8 cellular contexts compared by ENCODE assay signal in genomic region chr3:160801386-160802118, GRCh38. TPM values are rescaled to one million over a fixed set of nuclear protein-coding genes. Genes with fewer than 3 reads are reported as not detected.
DNase-seq lines count a peak whose midpoint lies in the region; ATAC-seq, FAIRE-seq and TF ChIP-seq lines count a peak whose summit lies in the region.

No MANE protein-coding gene starts in this region.

- in situ Hi-C loops in K562 (cut with MboI): no loop called here

- H3K4me3 ChIP-seq in K562: no peak overlapping the region
- no peak overlapping the region for H3K4me3 ChIP-seq in mucosa of descending colon
- no peak overlapping the region for H3K4me3 ChIP-seq in urinary bladder (ENCODE audit: low read depth, low read length)

- H3K9me1 ChIP-seq in K562 (ENCODE audit: control insufficient read depth, insufficient read depth, low read length): no peaks in the 10 kb centered on the region

- POLR2A ChIA-PET in K562 (lab: Yijun Ruan, JAX): interaction anchor here (0.9 kb wide), 1 partner anchor 14 kb away, joined by 3 read pairs; no protein-coding TSS in a partner anchor

- no peaks in the 10 kb centered on the region for H3K27me3 ChIP-seq in K562 (ENCODE audit: control insufficient read depth in 2 of 2, insufficient read depth in 2 of 2, low read length in 2 of 2)

- no peak for TF ChIP-seq RAD21 in K562 (CRISPR knock-in tag; conservative IDR thresholded peaks at IDR 0.05 in 1 of 2, IDR thresholded peaks at IDR 0.05 in 1 of 2)

- WGBS in K562 (ENCODE audit: insufficient coverage, low coverage, missing lambda C conversion rate): 0% methylated on average over 8 of the region's 8 CpGs
- WGBS in urinary bladder: 17% methylated on average over 8 of the region's 8 CpGs

- BruUV-seq in K562 (replicated peaks; lab: Mats Ljungman, UMichigan): no TSS peak

- no peak for TF ChIP-seq EP300 in K562 (IDR thresholded peaks at IDR 0.05; ENCODE audit: low read length)

- 0 out of 2 replicates have a peak, but pooled peaks cover 2% of the 10 kb centered on the region for H4K20me1 ChIP-seq in K562 (replicated peaks; ENCODE audit: control insufficient read depth, insufficient read depth, low read length)

- H3K9me3 ChIP-seq in K562 (replicated peaks; ENCODE audit: control insufficient read depth, insufficient read depth, low read depth, low read length) (no peaks in the 10 kb centered on the region; the same call in 1 of the 2 replicates), mucosa of descending colon (no peaks in the 10 kb centered on the region)

- CTCF ChIA-PET in K562 (lab: Yijun Ruan, JAX; ENCODE audit: low intra/inter-chr PET ratio): no interaction called here

- H3K9ac ChIP-seq in K562 (ENCODE audit: insufficient read depth in 1 of 2, low read depth in 2 of 2, low read length in 2 of 2): no peak overlapping the region

- no peak for FAIRE-seq in K562 (lab: Jason Lieb, UNC)

- no peak overlapping the region for H2AFZ ChIP-seq in K562 (ENCODE audit: low read depth, low read length)

- H3K27ac ChIP-seq in K562 (ENCODE audit: extremely low read depth, low read depth, low read length) (no peak overlapping the region), urinary bladder (ENCODE audit: low read depth) (peak overlapping the region; percentile 25)

- ATAC-seq in GM21576 (IDR thresholded peaks at IDR 0.05; ENCODE audit: unreplicated experiment) (peak; percentile 78), K562 (no peak), mucosa of descending colon (peak; percentile 90)

- no peak overlapping the region for H3K4me2 ChIP-seq in K562 (ENCODE audit: insufficient read depth, low read length)

- DNase-seq in GM03348 (ENCODE audit: low spot score) (peak; percentile 16), LHCN-M2 (ENCODE audit: low read depth) (peak; percentile 31), K562 (ENCODE audit: extremely low read depth in 1 of 4, low spot score in 3 of 4) (no peak), mucosa of descending colon (peak in 1 of 3 donors; percentile 71), DMS53 treated with DMSO at 0.1 percent for 48 hours (lab: John Stamatoyannopoulos, UW; ENCODE audit: unreplicated experiment) (no peak)
- no peak for DNase-seq in activated effector memory CD4-positive, alpha-beta T cell treated with Interleukin-2 at 50 U/mL for 16 hours

- intact Hi-C loops in K562 (cut with micrococcal nuclease) (no loop called here), mucosa of descending colon (cut with DNase I, micrococcal nuclease) (no loop called here)

- H3K79me2 ChIP-seq in K562 (ENCODE audit: control insufficient read depth, insufficient read depth, low read length): no peaks in the 10 kb centered on the region

- H3K36me3 ChIP-seq in K562 (ENCODE audit: control insufficient read depth, insufficient read depth, low read length): no peaks in the 10 kb centered on the region
- H3K36me3 ChIP-seq in mucosa of descending colon (ENCODE audit: low read depth): no peaks in the 10 kb centered on the region
- H3K36me3 ChIP-seq in urinary bladder (ENCODE audit: insufficient read depth): no peaks in the 10 kb centered on the region

- TF ChIP-seq CTCF in K562 (IDR thresholded peaks at IDR 0.05 in 2 of 3, conservative IDR thresholded peaks at IDR 0.05 in 1 of 3; ENCODE audit: insufficient read depth in 2 of 3, low read depth in 1 of 3, low read length in 3 of 3): no peak
- TF ChIP-seq CTCF in mucosa of descending colon (IDR thresholded peaks at IDR 0.05): no peak

- H3K4me1 ChIP-seq in K562 (replicated peaks in 1 of 2; ENCODE audit: control insufficient read depth in 2 of 2, insufficient read depth in 2 of 2, low read length in 2 of 2) (no peaks in the 10 kb centered on the region), mucosa of descending colon (ENCODE audit: low read depth) (no peaks in the 10 kb centered on the region), urinary bladder (ENCODE audit: insufficient read depth) (no peaks in the 10 kb centered on the region)

- TF ChIP-seq POLR2A in K562 (conservative IDR thresholded peaks at IDR 0.05): no peak

TF ChIP-seq in K562, 482 proteins besides CTCF, POLR2A, EP300 and RAD21:
- peak; percentile 27; the same call in 1 of the 2 replicates for TF ChIP-seq ZNF316 (IDR thresholded peaks at IDR 0.05)
- TF ChIP-seq, protein P1, sequence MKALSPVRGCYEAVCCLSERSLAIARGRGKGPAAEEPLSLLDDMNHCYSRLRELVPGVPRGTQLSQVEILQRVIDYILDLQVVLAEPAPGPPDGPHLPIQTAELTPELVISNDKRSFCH (CRISPR knock-in tag; IDR thresholded peaks at IDR 0.05): no peak
- TF ChIP-seq, protein P1 (tag; IDR thresholded peaks at IDR 0.05): no peak

RNA-seq across cellular contexts. Expression of gene PPM1L, which starts 45.5 kb away (rescaled TPM):
- total RNA-seq in LHCN-M2 (2014; rRNA removed): 0.19 and 0.52 TPM in 2 replicates
- polyA plus RNA-seq in LHCN-M2 (2012): 0.07 TPM
- 0.44 and 1.1 TPM in 2 replicates for total RNA-seq in K562 (2011; cell fraction: chromatin; rRNA removed; ENCODE audit: low replicate concordance)
- total RNA-seq in K562 (2011; cell fraction: nucleolus; rRNA removed): 0.53 and 0.83 TPM in 2 replicates
- 0.88 and 1.1 TPM in 2 replicates for total RNA-seq in K562 (2011; cell fraction: nucleoplasm; rRNA removed)
- total RNA-seq in K562 (2014; rRNA removed): 0.41 TPM in 2 replicates
- 0.19 and 0.22 TPM in 2 replicates for total RNA-seq in K562 (2014; rRNA removed; fragmentation: Illumina TruSeq; extraction: Trizol)
- 0.11 and 0.14 TPM in 2 replicates for total RNA-seq in K562 (2015; rRNA removed; fragmentation: Illumina TruSeq; extraction: Trizol)
- total RNA-seq in K562 (2021): 0.31 and 0.38 TPM in 2 replicates
- 0.09 and 0.14 TPM in 2 replicates for polyA plus RNA-seq in K562 (2011; rRNA removed)
- polyA plus RNA-seq in K562 (2011; cell fraction: cytosol; rRNA removed): 0.01 and 0.16 TPM in 2 replicates
- polyA plus RNA-seq in K562 (2011; cell fraction: nucleus; rRNA removed): 0.17 and 0.28 TPM in 2 replicates
- polyA plus RNA-seq in K562 (2012): 0.10 and 0.11 TPM in 2 replicates
- polyA plus RNA-seq in K562 (2014; fragmentation: Illumina TruSeq; extraction: Trizol): 0.08 and 0.12 TPM in 2 replicates
- under 1 TPM; 0.01 TPM for polyA plus RNA-seq in K562 (2014; fragmentation: Nextera tagmentation; extraction: Ambion mirVana)
- polyA plus RNA-seq in K562 (2014; rRNA removed): 0.34 TPM in 2 replicates
- polyA minus RNA-seq in K562 (2011; rRNA and poly(A)+ RNA removed): 0.27 and 0.49 TPM in 2 replicates
- 0.18 and 0.76 TPM in 2 replicates for polyA minus RNA-seq in K562 (2011; cell fraction: cytosol; rRNA and poly(A)+ RNA removed)
- polyA minus RNA-seq in K562 (2011; cell fraction: nucleus; rRNA and poly(A)+ RNA removed): 0.22 and 0.67 TPM in 2 replicates
- total RNA-seq in mucosa of descending colon: 10 to 100 TPM; 16.2 to 47.9 (median 21.6) TPM
- 24.2 TPM for total RNA-seq in urinary bladder
- polyA plus RNA-seq in urinary bladder: 20.2 TPM

Comparison
In these comparisons a context has a peak if more than half of its experiments do, and no peak if none do; other contexts are left out.
1. DNase-seq: peak in GM03348 (single experiment) and LHCN-M2 (single experiment); none in K562 (0 of 4), DMS53 treated with DMSO at 0.1 percent for 48 hours (single experiment) and activated effector memory CD4-positive, alpha-beta T cell treated with Interleukin-2 at 50 U/mL for 16 hours (single experiment).
2. RNA of gene PPM1L, which starts 45.5 kb away (total RNA-seq): 24.2 TPM in urinary bladder (single experiment) and 16.2 to 47.9 TPM in mucosa of descending colon; 0.19 to 0.52 TPM in LHCN-M2 and 0.11 to 1.1 TPM in K562; every median in the first group is over 4 times any median in the second.